ENCODE assay signal across 30 cellular contexts in genomic region chr1:2630498-2631135, GRCh38. TPM values are rescaled to one million over a fixed set of nuclear protein-coding genes. Genes with fewer than 3 reads are reported as not detected.
DNase-seq lines count a peak whose midpoint lies in the region; ATAC-seq, FAIRE-seq and TF ChIP-seq lines count a peak whose summit lies in the region.
"Had no signal": no experiment of that assay in that cellular context is flagged by ENCODE, and none has a peak within 500 bp of the region (broad histone marks: within the 10 kb centered on the region; RNA-seq: fewer than 3 reads in every experiment).

No MANE protein-coding gene starts in this region.

- H3K27ac ChIP-seq in CD4-positive, alpha-beta T cell (ENCODE audit: low read depth, low read length), result no peak overlapping the region
- no peak overlapping the region for H3K27ac ChIP-seq in trophoblast cell (ENCODE audit: low read depth, low read length)
- H3K27ac ChIP-seq: ascending aorta, heart left ventricle, uterus had no signal

- H3K27me3 ChIP-seq in CD4-positive, alpha-beta T cell (ENCODE audit: control insufficient read depth, insufficient read depth, low read length), result peaks cover 31% of the 10 kb centered on the region
- peaks cover 27% of the 10 kb centered on the region for H3K27me3 ChIP-seq in trophoblast cell (ENCODE audit: insufficient read depth, low read length)

- peak overlapping the region; percentile 30 for H3K4me3 Mint-ChIP-seq in CD4-positive, alpha-beta T cell
- H3K4me3 Mint-ChIP-seq in endothelial cell (ENCODE audit: unreplicated experiment), result peak overlapping the region; percentile 87
- H3K4me3 Mint-ChIP-seq: activated CD4-positive, alpha-beta memory T cell treated with anti-CD3 and anti-CD28 coated beads, Interleukin-2, amount 10 ng/mL, durations not matched to agents 7 days and 5 days; activated naive CD8-positive, alpha-beta T cell treated with anti-CD3 and anti-CD28 coated beads, Interleukin-2, amount 10 ng/mL, durations not matched to agents 7 days and 5 days; activated T-helper 1 cell treated with anti-CD3 and anti-CD28 coated beads, Interleukin-12 subunit alpha, Interleukin-12 subunit beta, Interleukin-2, Interleukin-4 antibody, amounts not matched to agents 30 ng/mL and 10 ng/mL and 1 ng/mL, durations not matched to agents 14 hours and 24 hours and 36 hours; stimulated activated memory B cell treated with anti-CD40 and anti-IgM and Interleukin-4, amounts not matched to agents 10 μg/mL and 1 μg/mL and 100 μg/mL, for 72 hours; T-helper 2 cell treated with Interferon-gamma antibody and Interleukin-4, amounts not matched to agents 5 μg/mL and 100 μg/mL, for 36 hours had no signal

- H3K79me2 ChIP-seq in trophoblast cell (ENCODE audit: control insufficient read depth, insufficient read depth, low read length, poor library complexity), result no peaks in the 10 kb centered on the region

- H3K9ac ChIP-seq in trophoblast cell (ENCODE audit: low read length), result no peak overlapping the region

- no CpG with 5 or more reads among the region's 35 CpGs for WGBS in trophoblast cell (ENCODE audit: extremely low coverage, insufficient coverage, insufficient read length)

- intact Hi-C loops in CD4-positive, alpha-beta T cell (cut with DNase I, micrococcal nuclease), result loop anchor here in 1 of 2 experiments (5.0 kb wide), 1 partner anchor 862 kb away; no protein-coding TSS in a partner anchor

- H3K4me3 ChIP-seq in trophoblast cell (ENCODE audit: low read depth, low read length), result peak overlapping the region; percentile 33
- H3K4me3 ChIP-seq: ascending aorta, heart left ventricle, uterus had no signal

- DNase-seq in CD4-positive, alpha-beta T cell, result no peak
- DNase-seq in HTR-8/SVneo (ENCODE audit: insufficient read length, low spot score), result no peak
- DNase-seq in endothelial cell (ENCODE audit: low spot score), result no peak
- DNase-seq in trophoblast cell, result no peak
- DNase-seq in germinal center (ENCODE audit: low spot score), result no peak
- no peak for DNase-seq in activated effector memory CD4-positive, alpha-beta T cell treated with anti-CD3 and anti-CD28 coated beads, Interleukin-2, amount 50 U/mL, for 16 hours
- DNase-seq: ACHN; activated CD4-positive, alpha-beta memory T cell treated with anti-CD3 and anti-CD28 coated beads, Interleukin-2, amount 10 ng/mL, durations not matched to agents 7 days and 5 days; activated CD4-positive, alpha-beta T cell treated with anti-CD3 and anti-CD28 coated beads for 1 hour; activated CD8-positive, alpha-beta memory T cell treated with anti-CD3 and anti-CD28 coated beads, Interleukin-2, amount 50 U/mL, for 4 hours; activated naive CD8-positive, alpha-beta T cell treated with anti-CD3 and anti-CD28 coated beads, Interleukin-2, amount 10 ng/mL, durations not matched to agents 7 days and 5 days; BE2C; caudate nucleus; cortex of kidney; DMS 273 treated with DMSO at 0.1 percent for 48 hours; GOT3; kidney; MV-4-11; NCI-H1694; NCI-H446 treated with DMSO at 0.1 percent for 48 hours; NCI-H774; occipital lobe; uterus had no signal

- H2BK120ac ChIP-seq in trophoblast cell (ENCODE audit: insufficient read depth, low read length, poor library complexity), result no peak overlapping the region

- no peak overlapping the region for H2BK5ac ChIP-seq in trophoblast cell (ENCODE audit: low read depth, low read length, poor library complexity)

- no peak overlapping the region for H3K27ac Mint-ChIP-seq in CD4-positive, alpha-beta T cell
- peak overlapping the region; percentile 36 for H3K27ac Mint-ChIP-seq in endothelial cell (ENCODE audit: unreplicated experiment)
- H3K27ac Mint-ChIP-seq: activated CD4-positive, alpha-beta memory T cell treated with anti-CD3 and anti-CD28 coated beads, Interleukin-2, amount 10 ng/mL, durations not matched to agents 7 days and 5 days; activated naive CD8-positive, alpha-beta T cell treated with anti-CD3 and anti-CD28 coated beads, Interleukin-2, amount 10 ng/mL, durations not matched to agents 7 days and 5 days; activated T-helper 1 cell treated with anti-CD3 and anti-CD28 coated beads, Interleukin-12 subunit alpha, Interleukin-12 subunit beta, Interleukin-2, Interleukin-4 antibody, amounts not matched to agents 30 ng/mL and 10 ng/mL and 1 ng/mL, durations not matched to agents 14 hours and 24 hours and 36 hours; stimulated activated memory B cell treated with anti-CD40 and anti-IgM and Interleukin-4, amounts not matched to agents 10 μg/mL and 1 μg/mL and 100 μg/mL, for 72 hours; T-helper 2 cell treated with Interferon-gamma antibody and Interleukin-4, amounts not matched to agents 5 μg/mL and 100 μg/mL, for 36 hours had no signal

- H3K79me1 ChIP-seq in trophoblast cell (ENCODE audit: low read length), result no peaks in the 10 kb centered on the region

- no peak overlapping the region for H2AK5ac ChIP-seq in trophoblast cell (ENCODE audit: low read length)

- H3K23ac ChIP-seq in trophoblast cell (ENCODE audit: low read length), result no peak overlapping the region

- H3K14ac ChIP-seq in trophoblast cell (ENCODE audit: low read length), result no peak overlapping the region

- H4K8ac ChIP-seq in trophoblast cell (ENCODE audit: low read depth, low read length), result no peak overlapping the region

- no peaks in the 10 kb centered on the region for H3K36me3 ChIP-seq in trophoblast cell (ENCODE audit: control insufficient read depth in 1 of 2, insufficient read depth in 2 of 2, low read length in 2 of 2)
- H3K36me3 ChIP-seq: ascending aorta, BE2C, heart left ventricle, uterus had no signal

- H3K4ac ChIP-seq in trophoblast cell (ENCODE audit: low read depth, low read length), result no peak overlapping the region

- H3K9me3 Mint-ChIP-seq in CD4-positive, alpha-beta T cell, result no peaks in the 10 kb centered on the region
- no peaks in the 10 kb centered on the region for H3K9me3 Mint-ChIP-seq in endothelial cell (ENCODE audit: unreplicated experiment)
- H3K9me3 Mint-ChIP-seq: stimulated activated memory B cell treated with anti-CD40 and anti-IgM and Interleukin-4, amounts not matched to agents 10 μg/mL and 1 μg/mL and 100 μg/mL, for 72 hours had no signal

- no peaks in the 10 kb centered on the region for H3K9me3 ChIP-seq in CD4-positive, alpha-beta T cell (ENCODE audit: control insufficient read depth, low read length)
- peaks cover 20% of the 10 kb centered on the region for H3K9me3 ChIP-seq in trophoblast cell (ENCODE audit: insufficient read depth, low read depth, low read length)
- H3K9me3 ChIP-seq: ascending aorta, BE2C, heart left ventricle, uterus had no signal

- no peak overlapping the region for H2BK12ac ChIP-seq in trophoblast cell (ENCODE audit: low read length)

- peak; percentile 96 for FAIRE-seq in HTR-8/SVneo (lab: Jason Lieb, UNC)
- FAIRE-seq: kidney had no signal

- H3K18ac ChIP-seq in trophoblast cell (ENCODE audit: low read length), result no peak overlapping the region

- no peak overlapping the region for H4K91ac ChIP-seq in trophoblast cell (ENCODE audit: low read depth, low read length)

- CTCF ChIA-PET in CD4-positive, alpha-beta T cell (lab: Charles Lee), result no interaction called here

- POLR2A ChIA-PET in CD4-positive, alpha-beta T cell (lab: Charles Lee), result no interaction called here

- no peaks in the 10 kb centered on the region for H3K36me3 Mint-ChIP-seq in CD4-positive, alpha-beta T cell (ENCODE audit: low read depth)
- peaks cover 7% of the 10 kb centered on the region for H3K36me3 Mint-ChIP-seq in endothelial cell (ENCODE audit: low read depth, unreplicated experiment)
- H3K36me3 Mint-ChIP-seq: stimulated activated memory B cell treated with anti-CD40 and anti-IgM and Interleukin-4, amounts not matched to agents 10 μg/mL and 1 μg/mL and 100 μg/mL, for 72 hours had no signal

- H3K4me2 ChIP-seq in trophoblast cell (ENCODE audit: low read length), result no peak overlapping the region

- H4K12ac ChIP-seq in trophoblast cell (ENCODE audit: low read depth, low read length), result no peak overlapping the region

- H3K4me1 Mint-ChIP-seq in CD4-positive, alpha-beta T cell (ENCODE audit: low read depth), result no peaks in the 10 kb centered on the region
- H3K4me1 Mint-ChIP-seq in endothelial cell (ENCODE audit: unreplicated experiment), result peaks cover 3% of the 10 kb centered on the region
- H3K4me1 Mint-ChIP-seq: activated CD4-positive, alpha-beta memory T cell treated with anti-CD3 and anti-CD28 coated beads, Interleukin-2, amount 10 ng/mL, durations not matched to agents 7 days and 5 days; stimulated activated memory B cell treated with anti-CD40 and anti-IgM and Interleukin-4, amounts not matched to agents 10 μg/mL and 1 μg/mL and 100 μg/mL, for 72 hours had no signal

- ATAC-seq in CD4-positive, alpha-beta T cell (ENCODE audit: poor library complexity), result no peak
- ATAC-seq in HG03175 (IDR thresholded peaks at IDR 0.05; ENCODE audit: unreplicated experiment), result no peak
- ATAC-seq: stimulated activated memory B cell treated with anti-CD40 and anti-IgM and Interleukin-4, amounts not matched to agents 10 μg/mL and 1 μg/mL and 100 μg/mL, for 72 hours had no signal

- H3K27me3 Mint-ChIP-seq in CD4-positive, alpha-beta T cell, result peaks cover 49% of the 10 kb centered on the region
- H3K27me3 Mint-ChIP-seq in endothelial cell (ENCODE audit: unreplicated experiment), result peaks cover 22% of the 10 kb centered on the region

- H3K4me1 ChIP-seq in trophoblast cell (ENCODE audit: control insufficient read depth in 1 of 2, insufficient read depth in 2 of 2, low read length in 2 of 2), result no peaks in the 10 kb centered on the region
- H3K4me1 ChIP-seq: ascending aorta, BE2C had no signal

- TF ChIP-seq CTCF in CD4-positive, alpha-beta T cell (IDR thresholded peaks at IDR 0.05), result no peak
- TF ChIP-seq CTCF in endothelial cell (IDR thresholded peaks at IDR 0.05; ENCODE audit: unreplicated experiment), result no peak

- no peak overlapping the region for H2AFZ ChIP-seq in trophoblast cell (ENCODE audit: insufficient read depth, low read length, poor library complexity)

RNA-seq across cellular contexts. Expression of gene MMEL1, which starts 2.2 kb away (rescaled TPM):
- total RNA-seq in CD4-positive, alpha-beta T cell, result 1 to 10 TPM in 1 of 2 experiments, under 1 TPM in 1; 0.67 to 1.8 TPM
- not detected for total RNA-seq in endothelial cell (ENCODE audit: unreplicated experiment)
- polyA plus RNA-seq in trophoblast cell (2013), result 0.65 and 0.66 TPM in 2 replicates
- total RNA-seq: ascending aorta, LHCN-M2 had no signal

RNA-seq across cellular contexts. Expression of gene PRXL2B, which starts 44.0 kb away (rescaled TPM):
- 10 to 100 TPM; 11.0 to 12.8 TPM for total RNA-seq in CD4-positive, alpha-beta T cell
- 35.6 TPM for total RNA-seq in endothelial cell (ENCODE audit: unreplicated experiment)
- 5.7 and 6.2 TPM in 2 replicates for polyA plus RNA-seq in trophoblast cell (2013)
